22 cellular contexts compared by ENCODE assay signal in genomic region chr1:111510003-111510380, GRCh38. TPM values are rescaled to one million over a fixed set of nuclear protein-coding genes. Genes with fewer than 3 reads are reported as not detected.
A peak's percentile ranks its signal among the peaks of the same experiment; 100 is the strongest.
DNase-seq lines count a peak whose midpoint lies in the region; ATAC-seq, FAIRE-seq and TF ChIP-seq lines count a peak whose summit lies in the region.
"Had no signal": no experiment of that assay in that cellular context is flagged by ENCODE, and none has a peak within 500 bp of the region (broad histone marks: within the 10 kb centered on the region; RNA-seq: fewer than 3 reads in every experiment).

No MANE protein-coding gene starts in this region.

- FAIRE-seq in endothelial cell of umbilical vein (lab: Jason Lieb, UNC) = no peak
- FAIRE-seq: A549, colon, GM12878 had no signal

- ATAC-seq in right cardiac atrium (peak; percentile 42 to 43), HG03521 (IDR thresholded peaks at IDR 0.05; ENCODE audit: unreplicated experiment) (no peak)
- ATAC-seq: A549; activated CD8-positive, alpha-beta T cell treated with anti-CD3 and anti-CD28 coated beads for 36 hours; GM12878; left lung; naive thymus-derived CD8-positive, alpha-beta T cell; Panc1 had no signal

- dilution Hi-C loops in endothelial cell of umbilical vein (cut with MboI; ENCODE audit: extremely low pct_ligation_motif_present, low sequenced_read_pairs) = no loop called here

- peak overlapping the region in 8 of 11 experiments; percentile 98 to 100 (median 100); a peak in 11 of 22 replicates for H3K27ac ChIP-seq in BLaER1 treated with 17β-estradiol and CSF1 and Interleukin-3, amounts not matched to agents 10 nM and 100 nM
- H3K27ac ChIP-seq in endothelial cell of umbilical vein (ENCODE audit: insufficient read depth, low read depth, low read length) = no peak overlapping the region
- H3K27ac ChIP-seq in right cardiac atrium (ENCODE audit: low read length) = no peak overlapping the region
- peak overlapping the region; percentile 20 for H3K27ac ChIP-seq in skeletal muscle tissue (ENCODE audit: low read depth, low read length)
- H3K27ac ChIP-seq: A549 had no signal

- H3K9me3 ChIP-seq in BLaER1 treated with 17β-estradiol and CSF1 and Interleukin-3, amounts not matched to agents 10 nM and 100 nM (replicated peaks in 1 of 11) = no peaks in the 10 kb centered on the region
- H3K9me3 ChIP-seq in endothelial cell of umbilical vein (replicated peaks; ENCODE audit: control insufficient read depth, insufficient read depth, low read length) (no peaks in the 10 kb centered on the region), right cardiac atrium (ENCODE audit: control insufficient read depth, low read length) (no peaks in the 10 kb centered on the region), skeletal muscle tissue (ENCODE audit: control insufficient read depth in 3 of 3, low read length in 3 of 3) (no peaks in the 10 kb centered on the region)
- H3K9me3 ChIP-seq: A549, left lung had no signal

- TF ChIP-seq POLR2A in endothelial cell of umbilical vein (IDR thresholded peaks at IDR 0.05; ENCODE audit: low read depth, low read length) = no peak

- H3K79me2 ChIP-seq in endothelial cell of umbilical vein (ENCODE audit: control insufficient read depth, insufficient read depth, low read length) = no peaks in the 10 kb centered on the region

- peaks cover 55 to 92% (median 75%) of the 10 kb centered on the region in 10 experiments for H3K4me1 ChIP-seq in BLaER1 treated with 17β-estradiol and CSF1 and Interleukin-3, amounts not matched to agents 10 nM and 100 nM
- H3K4me1 ChIP-seq in endothelial cell of umbilical vein (ENCODE audit: control insufficient read depth, extremely low read depth, insufficient read depth, low read length) (peaks cover 21% of the 10 kb centered on the region), right cardiac atrium (ENCODE audit: control insufficient read depth, insufficient read depth, low read length) (peaks cover 19% of the 10 kb centered on the region), skeletal muscle tissue (ENCODE audit: control insufficient read depth in 3 of 3, insufficient read depth in 3 of 3, low read length in 3 of 3) (peaks cover 24 to 36% (median 27%) of the 10 kb centered on the region in 3 donors)

- H3K9ac ChIP-seq in BLaER1 treated with 17β-estradiol and CSF1 and Interleukin-3, amounts not matched to agents 10 nM and 100 nM = no peak overlapping the region
- H3K9ac ChIP-seq in endothelial cell of umbilical vein (replicated peaks; ENCODE audit: extremely low read depth, insufficient read depth, low read length) (no peak overlapping the region), skeletal muscle tissue (ENCODE audit: low read depth in 1 of 3, low read length in 3 of 3) (no peak overlapping the region)

- no peak overlapping the region for H3K4me3 ChIP-seq in BLaER1 treated with 17β-estradiol and CSF1 and Interleukin-3, amounts not matched to agents 10 nM and 100 nM
- H3K4me3 ChIP-seq in endothelial cell of umbilical vein (replicated peaks in 1 of 3; ENCODE audit: insufficient read depth in 1 of 3, low read depth in 1 of 3, low read length in 3 of 3) = no peak overlapping the region
- no peak overlapping the region for H3K4me3 ChIP-seq in right cardiac atrium (ENCODE audit: low read length)
- H3K4me3 ChIP-seq in skeletal muscle tissue (ENCODE audit: low read length in 3 of 3) = no peak overlapping the region
- H3K4me3 ChIP-seq: A549, GM12878, left lung had no signal

- POLR2A ChIA-PET in endothelial cell of umbilical vein (lab: Charles Lee) = no interaction called here

- H3K9me1 ChIP-seq in endothelial cell of umbilical vein (replicated peaks; ENCODE audit: control insufficient read depth, extremely low read depth, insufficient read depth, low read length) = no peaks in the 10 kb centered on the region

- peak; percentile 26 for DNase-seq in endothelial cell of umbilical vein (ENCODE audit: low read depth, low spot score)
- peak; percentile 56 to 85 (median 78) for DNase-seq in right cardiac atrium
- no peak for DNase-seq in UCSD-AML1 (lab: John Stamatoyannopoulos, UW; ENCODE audit: unreplicated experiment)
- no peak for DNase-seq in NCI-H526 treated with DMSO at 0.1 percent for 48 hours (lab: John Stamatoyannopoulos, UW)
- no peak for DNase-seq in GM20000 (ENCODE audit: low spot score)
- DNase-seq: activated CD8-positive, alpha-beta T cell treated with anti-CD3 and anti-CD28 coated beads for 36 hours; EL; H9; left lung; naive thymus-derived CD8-positive, alpha-beta T cell; NCI-H2029 treated with DMSO at 0.1 percent for 48 hours; NCI-H748 treated with DMSO at 0.1 percent for 48 hours; trophoblast cell had no signal

- no TSS peak for BruUV-seq in endothelial cell of umbilical vein (replicated peaks; lab: Mats Ljungman, UMichigan)

- TF ChIP-seq CTCF in endothelial cell of umbilical vein (IDR thresholded peaks at IDR 0.05; ENCODE audit: extremely low read depth in 1 of 2, insufficient read depth in 1 of 2, low read depth in 1 of 2, low read length in 2 of 2) (no peak), GM20000 (IDR thresholded peaks at IDR 0.05; ENCODE audit: extremely low read depth, missing control alignments) (no peak)

- intact Hi-C loops in endothelial cell of umbilical vein (cut with micrococcal nuclease) = no loop called here
- intact Hi-C loops in right cardiac atrium (cut with DNase I) = loop anchor here in 1 of 4 donors (5.0 to 10.0 kb wide), 2 partner anchors 115 to 147 kb away; no protein-coding TSS in a partner anchor

- no peaks in the 10 kb centered on the region for H3K27me3 ChIP-seq in BLaER1 treated with 17β-estradiol and CSF1 and Interleukin-3, amounts not matched to agents 10 nM and 100 nM
- H3K27me3 ChIP-seq in endothelial cell of umbilical vein (ENCODE audit: control insufficient read depth in 2 of 2, insufficient read depth in 2 of 2, low read length in 2 of 2) (no peaks in the 10 kb centered on the region), right cardiac atrium (ENCODE audit: control insufficient read depth, insufficient read depth) (no peaks in the 10 kb centered on the region), skeletal muscle tissue (ENCODE audit: control insufficient read depth in 3 of 3, insufficient read depth in 3 of 3, low read length in 3 of 3) (no peaks in the 10 kb centered on the region)
- H3K27me3 ChIP-seq: left lung had no signal

- no peaks in the 10 kb centered on the region for H4K20me1 ChIP-seq in BLaER1 treated with 17β-estradiol and CSF1 and Interleukin-3, amounts not matched to agents 10 nM and 100 nM
- no peaks in the 10 kb centered on the region for H4K20me1 ChIP-seq in endothelial cell of umbilical vein (replicated peaks; ENCODE audit: control insufficient read depth, extremely low read depth, insufficient read depth, low read length)

- CTCF ChIA-PET in endothelial cell of umbilical vein (lab: Charles Lee) = interaction anchor here (1.0 to 3.9 kb wide), 7 partner anchors 28 to 260 kb away, joined by 3 to 64 read pairs (median 3); no protein-coding TSS in a partner anchor

- 11% methylated on average over 3 of the region's 3 CpGs for WGBS in right cardiac atrium

- peak overlapping the region; percentile 86 to 99 (median 91); a peak in 19 of 22 replicates for H3K4me2 ChIP-seq in BLaER1 treated with 17β-estradiol and CSF1 and Interleukin-3, amounts not matched to agents 10 nM and 100 nM
- no peak overlapping the region for H3K4me2 ChIP-seq in endothelial cell of umbilical vein (ENCODE audit: insufficient read depth, low read length)
- H3K4me2 ChIP-seq: A549 had no signal

- no peak overlapping the region for H2AFZ ChIP-seq in endothelial cell of umbilical vein (ENCODE audit: low read depth, low read length)

- H3K36me3 ChIP-seq in BLaER1 treated with 17β-estradiol and CSF1 and Interleukin-3, amounts not matched to agents 10 nM and 100 nM = no peaks in the 10 kb centered on the region
- H3K36me3 ChIP-seq in endothelial cell of umbilical vein (ENCODE audit: control insufficient read depth in 2 of 2, extremely low read depth in 1 of 2, insufficient read depth in 2 of 2, low read length in 2 of 2) = peaks cover 0 to 1% of the 10 kb centered on the region in 2 experiments
- H3K36me3 ChIP-seq in skeletal muscle tissue (ENCODE audit: control insufficient read depth in 3 of 3, insufficient read depth in 3 of 3, low read length in 3 of 3) = no peaks in the 10 kb centered on the region
- H3K36me3 ChIP-seq: left lung had no signal

RNA-seq across cellular contexts. Expression of gene ADORA3, which starts 6.6 kb away (rescaled TPM):
- total RNA-seq in endothelial cell of umbilical vein (0.31 TPM in 1 of 2 replicates, not detected in the other), right cardiac atrium (10 to 100 TPM in 1 of 4 donors, 1 to 10 TPM in 3; 5.4 to 10.9 (median 9.9) TPM), skeletal muscle tissue (0.52 TPM)
- polyA plus RNA-seq in endothelial cell of umbilical vein (0.03 TPM in 1 of 2 replicates, not detected in the other), right cardiac atrium (2.0 TPM)
- polyA plus RNA-seq in endothelial cell of umbilical vein (2011; cell fraction: cytosol; rRNA removed) = 0.06 TPM in 1 of 2 replicates, not detected in the other
- 0.26 and 0.31 TPM in 2 replicates for polyA plus RNA-seq in endothelial cell of umbilical vein (2011; cell fraction: nucleus; rRNA removed)
- polyA plus RNA-seq in endothelial cell of umbilical vein (2012) = not detected in 2 replicates
- polyA minus RNA-seq in endothelial cell of umbilical vein = 0.90 TPM in 1 of 2 replicates, not detected in the other
- not detected for polyA minus RNA-seq in endothelial cell of umbilical vein (2011; cell fraction: cytosol; rRNA and poly(A)+ RNA removed)
- 0.48 TPM in 1 of 2 replicates, not detected in the other for polyA minus RNA-seq in endothelial cell of umbilical vein (2011; cell fraction: nucleus; rRNA and poly(A)+ RNA removed)
- total RNA-seq: activated CD8-positive, alpha-beta T cell treated with anti-CD3 and anti-CD28 coated beads for 36 hours; epithelial cell of proximal tubule; H9; pulmonary artery endothelial cell had no signal
- polyA plus RNA-seq: A549; naive thymus-derived CD8-positive, alpha-beta T cell had no signal

RNA-seq across cellular contexts. Expression of gene TMIGD3, which starts 6.6 kb away (rescaled TPM):
- total RNA-seq in endothelial cell of umbilical vein (0.49 TPM in 1 of 2 replicates, not detected in the other), right cardiac atrium (1 to 10 TPM in 3 of 4 donors, under 1 TPM in 1; 0.82 to 9.5 (median 3.7) TPM), skeletal muscle tissue (1.6 TPM)
- polyA plus RNA-seq in endothelial cell of umbilical vein (0.07 and 0.24 TPM in 2 replicates), right cardiac atrium (2.1 TPM)
- polyA plus RNA-seq in endothelial cell of umbilical vein (2011; cell fraction: cytosol; rRNA removed) = 0.07 and 0.25 TPM in 2 replicates
- polyA plus RNA-seq in endothelial cell of umbilical vein (2011; cell fraction: nucleus; rRNA removed) = 0.28 and 0.43 TPM in 2 replicates
- polyA plus RNA-seq in endothelial cell of umbilical vein (2012) = not detected in 2 replicates
- not detected in 2 replicates for polyA minus RNA-seq in endothelial cell of umbilical vein
- not detected for polyA minus RNA-seq in endothelial cell of umbilical vein (2011; cell fraction: cytosol; rRNA and poly(A)+ RNA removed)
- polyA minus RNA-seq in endothelial cell of umbilical vein (2011; cell fraction: nucleus; rRNA and poly(A)+ RNA removed) = not detected in 2 replicates
- total RNA-seq: activated CD8-positive, alpha-beta T cell treated with anti-CD3 and anti-CD28 coated beads for 36 hours; epithelial cell of proximal tubule; H9; naive thymus-derived CD8-positive, alpha-beta T cell; pulmonary artery endothelial cell had no signal
- polyA plus RNA-seq: A549; GM12878; naive thymus-derived CD8-positive, alpha-beta T cell had no signal

RNA-seq across cellular contexts. Expression of gene C1orf162, which starts 36.2 kb away (rescaled TPM):
- total RNA-seq in endothelial cell of umbilical vein = 0.35 TPM in 2 replicates
- 0.81 and 0.89 TPM in 2 replicates for polyA plus RNA-seq in endothelial cell of umbilical vein
- polyA plus RNA-seq in endothelial cell of umbilical vein (2011; cell fraction: cytosol; rRNA removed) = 0.58 and 0.61 TPM in 2 replicates
- polyA plus RNA-seq in endothelial cell of umbilical vein (2011; cell fraction: nucleus; rRNA removed) = 1.5 TPM in 2 replicates
- 0.23 and 0.34 TPM in 2 replicates for polyA plus RNA-seq in endothelial cell of umbilical vein (2012)
- polyA minus RNA-seq in endothelial cell of umbilical vein = 0.27 and 0.49 TPM in 2 replicates
- not detected for polyA minus RNA-seq in endothelial cell of umbilical vein (2011; cell fraction: cytosol; rRNA and poly(A)+ RNA removed)
- polyA minus RNA-seq in endothelial cell of umbilical vein (2011; cell fraction: nucleus; rRNA and poly(A)+ RNA removed) = 0.43 and 0.87 TPM in 2 replicates
- total RNA-seq in right cardiac atrium = 10 to 100 TPM; 13.0 to 28.1 (median 18.0) TPM
- polyA plus RNA-seq in right cardiac atrium = 13.5 TPM
- under 0.01 TPM for total RNA-seq in skeletal muscle tissue
- total RNA-seq: epithelial cell of proximal tubule, H9 had no signal

Comparison
In these comparisons a context has a peak if more than half of its experiments do, and no peak if none do; other contexts are left out.
1. H3K27ac ChIP-seq: peak in BLaER1 treated with 17β-estradiol and CSF1 and Interleukin-3, amounts not matched to agents 10 nM and 100 nM (8 of 11) and skeletal muscle tissue (single experiment); none in endothelial cell of umbilical vein (single experiment) and right cardiac atrium (single experiment).
2. DNase-seq: peak in endothelial cell of umbilical vein (single experiment) and right cardiac atrium (3 of 3); none in UCSD-AML1 (single experiment), NCI-H526 treated with DMSO at 0.1 percent for 48 hours (single experiment) and GM20000 (single experiment).
3. RNA of gene C1orf162, which starts 36.2 kb away (total RNA-seq): 13.0 to 28.1 TPM in right cardiac atrium; 0.35 TPM in endothelial cell of umbilical vein and under 0.01 TPM in skeletal muscle tissue (single experiment); every median in the first group is over 10 times any median in the second.